1 cellular context compared by ENCODE assay signal in the genomic region with DNA sequence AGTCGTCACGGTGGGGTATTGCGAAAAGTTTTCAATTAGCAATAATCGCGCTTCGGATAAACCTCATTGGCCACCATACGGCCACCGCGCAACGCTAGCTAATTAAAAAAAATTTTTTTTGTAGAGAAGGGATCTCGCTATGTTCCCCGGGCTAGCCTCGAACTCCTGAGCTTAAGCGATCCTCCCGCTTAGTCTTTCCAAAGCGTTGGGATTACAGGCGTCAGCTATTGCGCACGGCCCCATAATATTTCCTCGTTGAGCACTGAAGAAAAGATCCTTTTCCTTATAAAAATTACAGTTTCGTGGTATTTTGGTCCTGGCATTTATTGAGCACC.
TF ChIP-seq lines count a peak whose summit lies in the region.

No MANE protein-coding gene starts in this region.

TF ChIP-seq in WTC11, 78 proteins besides CTCF, POLR2A, EP300 and RAD21 (continued from another document):
- TF ChIP-seq, protein P1, sequence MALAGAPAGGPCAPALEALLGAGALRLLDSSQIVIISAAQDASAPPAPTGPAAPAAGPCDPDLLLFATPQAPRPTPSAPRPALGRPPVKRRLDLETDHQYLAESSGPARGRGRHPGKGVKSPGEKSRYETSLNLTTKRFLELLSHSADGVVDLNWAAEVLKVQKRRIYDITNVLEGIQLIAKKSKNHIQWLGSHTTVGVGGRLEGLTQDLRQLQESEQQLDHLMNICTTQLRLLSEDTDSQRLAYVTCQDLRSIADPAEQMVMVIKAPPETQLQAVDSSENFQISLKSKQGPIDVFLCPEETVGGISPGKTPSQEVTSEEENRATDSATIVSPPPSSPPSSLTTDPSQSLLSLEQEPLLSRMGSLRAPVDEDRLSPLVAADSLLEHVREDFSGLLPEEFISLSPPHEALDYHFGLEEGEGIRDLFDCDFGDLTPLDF (CRISPR knock-in tag; IDR thresholded peaks at IDR 0.05): no peak
- TF ChIP-seq ELF4 (CRISPR knock-in tag; IDR thresholded peaks at IDR 0.05; ENCODE audit: low read depth): no peak
- no peak for TF ChIP-seq ZNF423 (CRISPR knock-in tag; IDR thresholded peaks at IDR 0.05)
- no peak for TF ChIP-seq ZMAT4 (CRISPR knock-in tag; IDR thresholded peaks at IDR 0.05)
- no peak for TF ChIP-seq CBFB (CRISPR knock-in tag; IDR thresholded peaks at IDR 0.05; ENCODE audit: low read depth)
- TF ChIP-seq USF2 (CRISPR knock-in tag; IDR thresholded peaks at IDR 0.05): no peak
- no peak for TF ChIP-seq ESRRA (CRISPR knock-in tag; IDR thresholded peaks at IDR 0.05; ENCODE audit: borderline replicate concordance)
- no peak for TF ChIP-seq RORB (CRISPR knock-in tag; IDR thresholded peaks at IDR 0.05)
